In the genomic region with DNA sequence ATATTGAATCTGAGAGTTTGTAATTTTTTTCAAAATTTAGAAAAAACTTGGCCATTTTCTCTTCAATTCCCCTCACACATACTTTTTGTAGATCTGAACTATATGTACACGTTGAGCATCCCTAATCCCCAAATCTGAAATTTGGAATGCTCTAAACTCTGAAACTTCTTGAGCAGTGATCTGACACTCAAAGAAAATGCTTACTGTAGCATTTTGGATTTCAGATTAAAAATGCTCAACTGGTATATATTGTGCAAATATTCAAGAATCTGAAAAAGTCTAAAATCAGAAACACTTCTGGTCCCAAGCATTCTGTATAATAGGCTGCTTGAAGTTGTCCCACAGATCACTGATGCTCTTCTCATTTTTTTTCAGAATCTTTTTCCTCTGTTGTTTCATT, we compare ENCODE assay signal across 8 cellular contexts.
"Had no signal": no experiment of that assay in that cellular context is flagged by ENCODE, and none has a peak within 500 bp of the region (broad histone marks: within the 10 kb centered on the region; RNA-seq: fewer than 3 reads in every experiment).

No MANE protein-coding gene starts in this region.

- FAIRE-seq: G401.6, GM12878, GM12891, GM12892, GM18507, GM19239 had no signal

- H3K4me3 ChIP-seq: GM12878 had no signal

- ATAC-seq: GM12878 had no signal

- DNase-seq: GDM1, GF-D8 had no signal
